ENCODE assay signal across 16 cellular contexts in genomic region chr20:19274412-19275015, GRCh38.
DNase-seq lines count a peak whose midpoint lies in the region; ATAC-seq and TF ChIP-seq lines count a peak whose summit lies in the region.
"Had no signal": no experiment of that assay in that cellular context is flagged by ENCODE, and none has a peak within 500 bp of the region (broad histone marks: within the 10 kb centered on the region; RNA-seq: fewer than 3 reads in every experiment).

No MANE protein-coding gene starts in this region.

- no peaks in the 10 kb centered on the region for H3K4me1 Mint-ChIP-seq in immature natural killer cell
- H3K4me1 Mint-ChIP-seq: CD8-positive, alpha-beta memory T cell had no signal

- POLR2A ChIA-PET in HEK293T (lab: Yijun Ruan, JAX) = no interaction called here

- no peak overlapping the region for H3K27ac Mint-ChIP-seq in immature natural killer cell
- H3K27ac Mint-ChIP-seq: activated T-helper 1 cell treated with anti-CD3 and anti-CD28 coated beads, Interleukin-12 subunit alpha, Interleukin-12 subunit beta, Interleukin-2, Interleukin-4 antibody, amounts not matched to agents 30 ng/mL and 10 ng/mL and 1 ng/mL, durations not matched to agents 14 hours and 24 hours and 36 hours; CD8-positive, alpha-beta memory T cell had no signal

- H3K9me3 Mint-ChIP-seq in immature natural killer cell = no peaks in the 10 kb centered on the region
- H3K9me3 Mint-ChIP-seq: activated T-helper 1 cell treated with anti-CD3 and anti-CD28 coated beads, Interleukin-12 subunit alpha, Interleukin-12 subunit beta, Interleukin-2, Interleukin-4 antibody, amounts not matched to agents 30 ng/mL and 10 ng/mL and 1 ng/mL, durations not matched to agents 14 hours and 24 hours and 36 hours had no signal

- in situ Hi-C loops in ACHN (cut with HindIII; ENCODE audit: low pct_ligation_motif_present, low pct_unique_long_range_greater_than_20kb, low sequenced_read_pairs) = no loop called here

- intact Hi-C loops in Right ventricle myocardium inferior (cut with DNase I) = no loop called here
- intact Hi-C loops in cardiac septum (cut with DNase I) = no loop called here
- intact Hi-C loops in sciatic nerve (cut with DNase I) = no loop called here

- no peak overlapping the region for H3K4me3 Mint-ChIP-seq in immature natural killer cell
- H3K4me3 Mint-ChIP-seq: activated T-helper 1 cell treated with anti-CD3 and anti-CD28 coated beads, Interleukin-12 subunit alpha, Interleukin-12 subunit beta, Interleukin-2, Interleukin-4 antibody, amounts not matched to agents 30 ng/mL and 10 ng/mL and 1 ng/mL, durations not matched to agents 14 hours and 24 hours and 36 hours had no signal

- peak; percentile 81 for DNase-seq in Right ventricle myocardium inferior (ENCODE audit: missing footprints)
- no peak for DNase-seq in cardiac septum (ENCODE audit: low spot score)
- peak; percentile 53 for DNase-seq in left lobe of liver (ENCODE audit: low spot score)
- DNase-seq in sciatic nerve (ENCODE audit: low spot score) = peak; percentile 80
- no peak for DNase-seq in HEK293T (ENCODE audit: extremely low spot score)
- DNase-seq in immature natural killer cell = no peak
- no peak for DNase-seq in NCI-H2107 treated with DMSO at 0.1 percent for 48 hours (lab: John Stamatoyannopoulos, UW; ENCODE audit: unreplicated experiment)
- no peak for DNase-seq in ACHN
- DNase-seq: activated CD4-positive, alpha-beta T cell treated with anti-CD3 and anti-CD28 coated beads, Interleukin-2, amount 50 U/mL, for 48 hours; CD8-positive, alpha-beta memory T cell; Kasumi-1; NCI-H1417 treated with DMSO at 0.1 percent for 48 hours; NCI-H446 treated with DMSO at 0.1 percent for 48 hours; PC-3 had no signal

- ATAC-seq in Right ventricle myocardium inferior (peak; percentile 67), left lobe of liver (peak; percentile 63), sciatic nerve (peak; percentile 96)
- ATAC-seq: PC-3, SK-N-SH treated with all-trans-retinoic acid at 6 μM for 48 hours had no signal

- H3K36me3 Mint-ChIP-seq in immature natural killer cell = no peaks in the 10 kb centered on the region
- H3K36me3 Mint-ChIP-seq: CD8-positive, alpha-beta memory T cell had no signal

- H3K27me3 Mint-ChIP-seq in immature natural killer cell (ENCODE audit: low read depth in 3 of 3) = peaks cover 2 to 7% (median 2%) of the 10 kb centered on the region in 3 donors

- CTCF ChIA-PET in HEK293T (lab: Yijun Ruan, JAX) = interaction anchor here (0.7 kb wide), 1 partner anchor 103 kb away, joined by 3 read pairs; no protein-coding TSS in a partner anchor

TF ChIP-seq in HEK293T, 16 proteins besides CTCF, POLR2A, EP300 and RAD21:
- TF ChIP-seq TARDBP (IDR thresholded peaks at IDR 0.05) (no peak), HDGF (IDR thresholded peaks at IDR 0.05; ENCODE audit: borderline replicate concordance) (no peak), FOXA1 (IDR thresholded peaks at IDR 0.05) (no peak), CTBP1 (IDR thresholded peaks at IDR 0.05; ENCODE audit: borderline replicate concordance) (no peak), NFRKB (IDR thresholded peaks at IDR 0.05) (no peak)

Comparison
In these comparisons a context has a peak if more than half of its experiments do, and no peak if none do; other contexts are left out.
1. DNase-seq: peak in Right ventricle myocardium inferior (single experiment), left lobe of liver (single experiment) and sciatic nerve (single experiment); none in cardiac septum (single experiment), HEK293T (single experiment), immature natural killer cell (0 of 3), NCI-H2107 treated with DMSO at 0.1 percent for 48 hours (single experiment) and ACHN (single experiment).
2. Peak in every context shown above with its lines, with median percentiles within 50 percentile points of each other: ATAC-seq.